ENCODE assay signal across 10 cellular contexts in genomic region chr18:77560334-77560970, GRCh38.
DNase-seq lines count a peak whose midpoint lies in the region; ATAC-seq and TF ChIP-seq lines count a peak whose summit lies in the region.
"Had no signal": no experiment of that assay in that cellular context is flagged by ENCODE, and none has a peak within 500 bp of the region (broad histone marks: within the 10 kb centered on the region; RNA-seq: fewer than 3 reads in every experiment).

No MANE protein-coding gene starts in this region.

- no peak for DNase-seq in activated T-cell treated with anti-CD3 and anti-CD28 coated beads, Interleukin-2, amount 50 U/mL, for 24 hours
- DNase-seq in activated T-cell treated with anti-CD3 and anti-CD28 coated beads, Interleukin-2, amount 50 U/mL, for 1 hour, result no peak
- DNase-seq in GM23248 (peak; percentile 2), smooth muscle cell of the brain vasculature (ENCODE audit: low read depth, low spot score) (peak; percentile 31), globus pallidus (ENCODE audit: low spot score) (no peak), transverse colon (no peak), NCI-H1105 treated with DMSO at 0.1 percent for 48 hours (lab: John Stamatoyannopoulos, UW) (no peak)
- DNase-seq: NCI-H446 had no signal

- in situ Hi-C loops in GM23248 (cut with MboI), result no loop called here
- in situ Hi-C loops in transverse colon (cut with MboI; ENCODE audit: low pct_ligation_motif_present in 1 of 4, low pct_unique_long_range_greater_than_20kb in 1 of 4, low sequenced_read_pairs in 3 of 4), result no loop called here

- H4K20me1 ChIP-seq in GM23248 (ENCODE audit: insufficient read depth), result no peaks in the 10 kb centered on the region

- no peak overlapping the region for H3K9ac ChIP-seq in GM23248

- no peaks in the 10 kb centered on the region for H3K9me3 Mint-ChIP-seq in activated T-cell treated with anti-CD3 and anti-CD28 coated beads, Interleukin-2, amount 50 U/mL, for 24 hours

- no peak overlapping the region for H3K4me2 ChIP-seq in GM23248 (ENCODE audit: unreplicated experiment)

- no peak overlapping the region for H2AFZ ChIP-seq in GM23248

- H3K79me2 ChIP-seq in GM23248 (ENCODE audit: insufficient read depth), result no peaks in the 10 kb centered on the region

- TF ChIP-seq POLR2A in transverse colon (IDR thresholded peaks at IDR 0.05), result no peak

- no peak for TF ChIP-seq EP300 in transverse colon (IDR thresholded peaks at IDR 0.05; ENCODE audit: low read depth)

- H3K36me3 ChIP-seq in GM23248 (ENCODE audit: low read depth) (no peaks in the 10 kb centered on the region), transverse colon (no peaks in the 10 kb centered on the region)

- ATAC-seq in HG03565 (IDR thresholded peaks at IDR 0.05; ENCODE audit: unreplicated experiment), result peak; percentile 81

- intact Hi-C loops in transverse colon (cut with DNase I; ENCODE audit: low total_unique reads), result no loop called here

- H3K4me1 Mint-ChIP-seq in activated T-cell treated with anti-CD3 and anti-CD28 coated beads, Interleukin-2, amount 50 U/mL, for 24 hours (ENCODE audit: low read depth), result peaks cover 10% of the 10 kb centered on the region

- H3K27me3 Mint-ChIP-seq in activated T-cell treated with anti-CD3 and anti-CD28 coated beads, Interleukin-2, amount 50 U/mL, for 24 hours, result peaks cover 40% of the 10 kb centered on the region

- H3K27ac ChIP-seq in GM23248, result no peak overlapping the region
- H3K27ac ChIP-seq in transverse colon, result no peak overlapping the region
- H3K27ac ChIP-seq: skin epidermis had no signal

- no peaks in the 10 kb centered on the region for H3K36me3 Mint-ChIP-seq in activated T-cell treated with anti-CD3 and anti-CD28 coated beads, Interleukin-2, amount 50 U/mL, for 24 hours (ENCODE audit: low read depth)

- 35% methylated on average over 3 of the region's 3 CpGs for WGBS in GM23248 (ENCODE audit: low coverage in 1 of 2, low lambda C conversion rate in 2 of 2, missing lambda C conversion rate in 2 of 2), 2 experiments
- WGBS in transverse colon (ENCODE audit: low coverage in 1 of 2), 2 donors, result 71 to 79% methylated on average over 3 of the region's 3 CpGs

- no peak overlapping the region for H3K4me3 ChIP-seq in GM23248
- H3K4me3 ChIP-seq in transverse colon, result no peak overlapping the region
- H3K4me3 ChIP-seq: skin epidermis had no signal

- no peaks in the 10 kb centered on the region for H3K9me3 ChIP-seq in GM23248 (ENCODE audit: low read depth)
- H3K9me3 ChIP-seq in transverse colon, result no peaks in the 10 kb centered on the region

- no peaks in the 10 kb centered on the region for H3F3A ChIP-seq in GM23248 (ENCODE audit: insufficient read depth)

- H3K9me2 ChIP-seq in GM23248 (ENCODE audit: insufficient read depth), result no peaks in the 10 kb centered on the region

- H3K27me3 ChIP-seq in GM23248 (replicated peaks; ENCODE audit: insufficient read depth) (no peaks in the 10 kb centered on the region), transverse colon (no peaks in the 10 kb centered on the region)

- no peak for TF ChIP-seq CTCF in transverse colon (IDR thresholded peaks at IDR 0.05)

- H3K4me3 Mint-ChIP-seq in activated T-cell treated with anti-CD3 and anti-CD28 coated beads, Interleukin-2, amount 50 U/mL, for 24 hours, result no peak overlapping the region

- H3K4me1 ChIP-seq in GM23248 (ENCODE audit: insufficient read depth) (no peaks in the 10 kb centered on the region), transverse colon (no peaks in the 10 kb centered on the region)

- peak overlapping the region; percentile 19 for H3K27ac Mint-ChIP-seq in activated T-cell treated with anti-CD3 and anti-CD28 coated beads, Interleukin-2, amount 50 U/mL, for 24 hours

Comparison
In these comparisons a context has a peak if more than half of its experiments do, and no peak if none do; other contexts are left out.
1. DNase-seq: peak in GM23248 (single experiment) and smooth muscle cell of the brain vasculature (single experiment); none in activated T-cell treated with anti-CD3 and anti-CD28 coated beads, Interleukin-2, amount 50 U/mL, for 24 hours (single experiment), activated T-cell treated with anti-CD3 and anti-CD28 coated beads, Interleukin-2, amount 50 U/mL, for 1 hour (single experiment), globus pallidus (single experiment), transverse colon (single experiment) and NCI-H1105 treated with DMSO at 0.1 percent for 48 hours (single experiment).